ENCODE assay signal across 8 cellular contexts in the genomic region with DNA sequence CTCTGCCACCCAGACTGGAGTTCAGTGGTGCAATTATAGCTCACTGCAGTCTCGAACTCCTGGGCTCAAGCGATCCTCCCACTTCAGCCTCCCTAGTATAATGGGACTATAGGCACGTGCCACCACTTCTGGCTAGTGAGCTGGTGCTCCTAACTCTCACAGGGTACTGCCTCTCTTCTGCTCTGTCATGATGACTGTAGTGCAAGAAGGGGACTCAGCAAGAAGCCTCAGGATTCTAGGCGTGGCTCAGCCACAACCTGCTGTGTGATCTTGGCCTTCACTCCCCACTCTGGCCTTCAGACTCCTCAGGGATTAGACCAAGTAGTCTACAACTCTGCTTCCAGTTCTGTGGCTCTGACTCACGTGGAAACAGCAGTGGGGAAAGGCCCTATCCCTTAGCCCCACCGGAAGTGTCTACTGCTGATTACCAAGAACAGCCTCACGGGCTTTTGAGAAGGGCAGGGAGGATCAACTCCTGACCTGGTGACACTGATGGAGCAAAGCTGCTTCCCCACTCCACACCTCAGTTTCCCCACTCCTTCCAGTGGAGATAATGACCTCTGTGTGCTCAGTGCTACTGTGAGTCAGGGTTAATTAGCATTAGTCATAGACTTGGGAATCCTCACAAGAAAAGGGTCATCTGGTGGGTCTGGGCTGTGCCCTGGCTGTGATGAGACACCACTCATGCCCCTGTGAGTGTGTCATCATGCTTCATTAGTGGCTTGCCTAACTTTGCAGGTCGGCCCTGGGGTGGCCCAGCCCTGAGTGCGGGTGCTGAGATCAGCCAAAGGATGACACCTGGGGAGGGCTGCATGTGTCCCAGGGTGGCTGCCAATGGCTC. TPM values are rescaled to one million over a fixed set of nuclear protein-coding genes. Genes with fewer than 3 reads are reported as not detected.
DNase-seq lines count a peak whose midpoint lies in the region; ATAC-seq, FAIRE-seq and TF ChIP-seq lines count a peak whose summit lies in the region.

No MANE protein-coding gene starts in this region.

- no peaks in the 10 kb centered on the region for H3K9me2 ChIP-seq in GM23248 (ENCODE audit: insufficient read depth)

- H4K20me1 ChIP-seq in GM23248 (ENCODE audit: insufficient read depth), result no peaks in the 10 kb centered on the region

- peak; percentile 4 to 27 (median 21) for ATAC-seq in natural killer cell
- no peak for ATAC-seq in HG03025 (IDR thresholded peaks at IDR 0.05; ENCODE audit: low FRiP score, unreplicated experiment)

- H2AFZ ChIP-seq in GM23248, result no peak overlapping the region

- no peaks in the 10 kb centered on the region for H3K9me3 Mint-ChIP-seq in natural killer cell

- H3K9me3 ChIP-seq in GM23248 (ENCODE audit: low read depth) (no peaks in the 10 kb centered on the region), breast epithelium (no peaks in the 10 kb centered on the region)

- in situ Hi-C loops in GM23248 (cut with MboI), result loop anchor here (10.0 to 25.0 kb wide), 4 partner anchors 165 to 648 kb away; no protein-coding TSS in a partner anchor

- H3K27ac ChIP-seq in GM23248 (peak overlapping the region; percentile 93), breast epithelium (peak overlapping the region; percentile 92 to 96)

- H3K4me2 ChIP-seq in GM23248 (ENCODE audit: unreplicated experiment), result peak overlapping the region; percentile 69

- H3K4me1 ChIP-seq in GM23248 (ENCODE audit: insufficient read depth) (peaks cover 12% of the 10 kb centered on the region), breast epithelium (peaks cover 0 to 7% of the 10 kb centered on the region in 2 donors)

- H3K36me3 ChIP-seq in GM23248 (ENCODE audit: low read depth) (no peaks in the 10 kb centered on the region), breast epithelium (no peaks in the 10 kb centered on the region)

- no peak overlapping the region for H3K4me3 ChIP-seq in GM23248
- no peak overlapping the region for H3K4me3 ChIP-seq in breast epithelium

- H3K4me3 Mint-ChIP-seq in natural killer cell, result no peak overlapping the region

- 31 to 35% methylated on average over 9 of the region's 9 CpGs for WGBS in GM23248 (ENCODE audit: low coverage in 1 of 2, low lambda C conversion rate in 2 of 2, missing lambda C conversion rate in 2 of 2), 2 experiments

- DNase-seq in GM12891 (ENCODE audit: insufficient read length, low spot score) (no peak), GM23248 (peak; percentile 97), NCI-H460 (ENCODE audit: extremely low read depth, low read depth) (peak; percentile 89), breast epithelium (ENCODE audit: low spot score in 2 of 2) (no peak), natural killer cell (no peak), NCI-H345 (lab: John Stamatoyannopoulos, UW) (no peak), Kasumi-1 (lab: John Stamatoyannopoulos, UW) (no peak)

- TF ChIP-seq CTCF in breast epithelium (IDR thresholded peaks at IDR 0.05), result no peak
- no peak for TF ChIP-seq CTCF in natural killer cell (IDR thresholded peaks at IDR 0.05)

- H3K27me3 Mint-ChIP-seq in natural killer cell (ENCODE audit: low read depth in 2 of 2), result no peaks in the 10 kb centered on the region

- TF ChIP-seq POLR2A in GM12891 (IDR thresholded peaks at IDR 0.05; ENCODE audit: low read depth, low read length), result no peak
- TF ChIP-seq POLR2A in breast epithelium (IDR thresholded peaks at IDR 0.05), result no peak

- intact Hi-C loops in breast epithelium (cut with DNase I; ENCODE audit: low total_unique reads), result no loop called here
- intact Hi-C loops in natural killer cell (cut with micrococcal nuclease), result loop anchor here (1.0 to 10.0 kb wide), 5 partner anchors 145 to 667 kb away; no protein-coding TSS in a partner anchor

- H3F3A ChIP-seq in GM23248 (ENCODE audit: insufficient read depth), result peaks cover 22% of the 10 kb centered on the region

- H3K36me3 Mint-ChIP-seq in natural killer cell, result no peaks in the 10 kb centered on the region

- FAIRE-seq in GM12891 (lab: Jason Lieb, UNC), result peak; percentile 64

- H3K27ac Mint-ChIP-seq in natural killer cell, result peak overlapping the region in 1 of 2 donors; percentile 31

- no peaks in the 10 kb centered on the region for H3K79me2 ChIP-seq in GM23248 (ENCODE audit: insufficient read depth)

- peak overlapping the region; percentile 72 for H3K9ac ChIP-seq in GM23248

- H3K27me3 ChIP-seq in GM23248 (replicated peaks; ENCODE audit: insufficient read depth) (no peaks in the 10 kb centered on the region), breast epithelium (no peaks in the 10 kb centered on the region)

- peaks cover 5% of the 10 kb centered on the region in 2 donors for H3K4me1 Mint-ChIP-seq in natural killer cell

TF ChIP-seq in GM12891, 5 proteins besides CTCF, POLR2A, EP300 and RAD21:
- no peak for TF ChIP-seq PAX5 (IDR thresholded peaks at IDR 0.05; ENCODE audit: insufficient read depth, low read length, severe bottlenecking)
- no peak for TF ChIP-seq TAF1 (IDR thresholded peaks at IDR 0.05; ENCODE audit: low read depth, low read length)
- no peak for TF ChIP-seq SPI1 (IDR thresholded peaks at IDR 0.05; ENCODE audit: low read depth, low read length)
- TF ChIP-seq POU2F2 (IDR thresholded peaks at IDR 0.05; ENCODE audit: low read depth, low read length), result no peak
- no peak for TF ChIP-seq POLR2AphosphoS5 (IDR thresholded peaks at IDR 0.05; ENCODE audit: low read depth, low read length)

RNA-seq across cellular contexts. Expression of gene ZC3HC1, which starts 41.1 kb away (rescaled TPM):
- polyA plus RNA-seq in GM12891 (2012; ENCODE audit: low read depth, missing spikeins), result 14.8 TPM
- total RNA-seq in GM23248 (2014; rRNA removed; shearing (Covaris generic)), result 15.7 and 20.1 TPM in 2 replicates
- 22.1 and 22.4 TPM in 2 replicates for polyA plus RNA-seq in GM23248 (2016; fragmentation: Nextera tagmentation; extraction: Ambion mirVana)
- total RNA-seq in NCI-H460 (2014; rRNA removed; shearing (Covaris generic)), result 27.3 and 27.9 TPM in 2 replicates
- polyA plus RNA-seq in NCI-H460 (2014; cell fraction: nucleus; rRNA removed), result 24.4 and 52.4 TPM in 2 replicates
- 10 to 100 TPM in 1 of 3 donors, 1 to 10 TPM in 2; 8.8 to 18.9 (median 9.4) TPM for total RNA-seq in breast epithelium
- total RNA-seq in natural killer cell, result 1 to 10 TPM; 7.8 to 8.9 (median 7.9) TPM

RNA-seq across cellular contexts. Expression of gene UBE2H, which starts 57.3 kb away (rescaled TPM):
- polyA plus RNA-seq in GM12891 (2012; ENCODE audit: low read depth, missing spikeins), result 20.4 TPM
- total RNA-seq in GM23248 (2014; rRNA removed; shearing (Covaris generic)), result 37.9 and 44.4 TPM in 2 replicates
- polyA plus RNA-seq in GM23248 (2016; fragmentation: Nextera tagmentation; extraction: Ambion mirVana), result 40.7 and 42.9 TPM in 2 replicates
- 55.0 and 60.0 TPM in 2 replicates for total RNA-seq in NCI-H460 (2014; rRNA removed; shearing (Covaris generic))
- polyA plus RNA-seq in NCI-H460 (2014; cell fraction: nucleus; rRNA removed), result 38.3 and 84.8 TPM in 2 replicates
- total RNA-seq in breast epithelium (100 to 1,000 TPM in 2 of 3 donors, 10 to 100 TPM in 1; 81.8 to 124 (median 114) TPM), natural killer cell (10 to 100 TPM; 80.9 to 86.9 (median 83.1) TPM)

Comparison
In these comparisons a context has a peak if more than half of its experiments do, and no peak if none do; other contexts are left out.
1. DNase-seq: peak in GM23248 (single experiment) and NCI-H460 (single experiment); none in GM12891 (single experiment), breast epithelium (0 of 2), natural killer cell (single experiment), NCI-H345 (single experiment) and Kasumi-1 (0 of 2).